ENCODE assay signal across 8 cellular contexts in the genomic region with DNA sequence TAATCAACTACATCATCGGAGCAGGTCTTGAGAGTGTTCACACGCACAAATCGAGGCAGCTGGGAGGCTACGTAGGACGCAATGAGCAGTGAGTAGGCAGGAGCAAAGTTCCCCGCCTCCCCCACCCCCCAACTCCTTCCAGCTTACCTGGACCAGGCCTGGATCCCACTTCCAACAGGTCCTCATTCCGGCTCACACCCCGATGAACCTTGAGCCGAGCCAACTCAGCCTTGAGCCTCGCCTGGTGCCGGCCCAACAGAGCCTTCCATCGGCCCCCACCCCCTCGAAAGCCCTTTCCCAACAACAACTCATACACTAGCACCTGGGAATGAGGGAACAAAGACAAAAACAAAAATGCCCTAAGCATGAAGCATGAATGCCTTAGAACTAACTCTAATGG. TPM values are rescaled to one million over a fixed set of nuclear protein-coding genes. Genes with fewer than 3 reads are reported as not detected.
DNase-seq lines count a peak whose midpoint lies in the region; ATAC-seq and TF ChIP-seq lines count a peak whose summit lies in the region.

No MANE protein-coding gene starts in this region.

- DNase-seq in CD4-positive, alpha-beta T cell: no peak
- DNase-seq in IMR-90 (no peak), SK-N-DZ (ENCODE audit: low spot score) (no peak), GM10266 (ENCODE audit: extremely low spot score) (no peak), cerebellar cortex (ENCODE audit: low spot score) (no peak)
- no peak for DNase-seq in activated CD4-positive, CD25-positive, alpha-beta regulatory T cell (lab: John Stamatoyannopoulos, UW)

- POLR2A ChIA-PET in CD4-positive, alpha-beta T cell (lab: Charles Lee): no interaction called here
- POLR2A ChIA-PET in IMR-90 (lab: Charles Lee; ENCODE audit: unreplicated experiment): no interaction called here

- H3K9ac ChIP-seq in IMR-90 (ENCODE audit: low read depth, low read length): no peak overlapping the region

- H3K36me3 Mint-ChIP-seq in CD4-positive, alpha-beta T cell (ENCODE audit: low read depth): peaks cover 51% of the 10 kb centered on the region
- H3K36me3 Mint-ChIP-seq in brain: peaks cover 8% of the 10 kb centered on the region
- peaks cover 17% of the 10 kb centered on the region for H3K36me3 Mint-ChIP-seq in nephron (ENCODE audit: low read depth)

- no peak overlapping the region for H2BK5ac ChIP-seq in IMR-90 (ENCODE audit: low read depth, low read length, poor library complexity, severe bottlenecking)

- intact Hi-C loops in CD4-positive, alpha-beta T cell (cut with DNase I, micrococcal nuclease): no loop called here
- intact Hi-C loops in IMR-90 (cut with micrococcal nuclease): no loop called here

- H2BK15ac ChIP-seq in IMR-90 (ENCODE audit: low read depth, low read length): no peak overlapping the region

- H3K36me3 ChIP-seq in IMR-90 (ENCODE audit: control insufficient read depth, insufficient read depth, low read length): peaks cover 26% of the 10 kb centered on the region

- dilution Hi-C loops in IMR-90 (cut with HindIII; ENCODE audit: low sequenced_read_pairs, unreplicated experiment): no loop called here

- H3K9me3 ChIP-seq in CD4-positive, alpha-beta T cell (ENCODE audit: control insufficient read depth, low read length): no peaks in the 10 kb centered on the region
- H3K9me3 ChIP-seq in IMR-90 (ENCODE audit: control insufficient read depth, insufficient read depth, low read length): no peaks in the 10 kb centered on the region

- H4K5ac ChIP-seq in IMR-90 (ENCODE audit: low read depth, low read length): no peak overlapping the region

- H2AFZ ChIP-seq in IMR-90 (replicated peaks; ENCODE audit: low read length, poor library complexity): no peak overlapping the region

- no peaks in the 10 kb centered on the region for H3K27me3 Mint-ChIP-seq in CD4-positive, alpha-beta T cell
- H3K27me3 Mint-ChIP-seq in brain (peaks cover 7% of the 10 kb centered on the region), nephron (ENCODE audit: low read depth) (no peaks in the 10 kb centered on the region)

- H3K4ac ChIP-seq in IMR-90 (ENCODE audit: low read depth, low read length): no peak overlapping the region

- no peak overlapping the region for H3K18ac ChIP-seq in IMR-90 (ENCODE audit: low read depth, low read length)

- TF ChIP-seq POLR2A in IMR-90 (IDR thresholded peaks at IDR 0.05; ENCODE audit: low read depth, low read length): no peak

- peaks cover 9% of the 10 kb centered on the region; the same call in 1 of the 2 replicates for H3K9me1 ChIP-seq in IMR-90 (ENCODE audit: insufficient read depth, low read length)

- H3K4me1 ChIP-seq in IMR-90 (ENCODE audit: control insufficient read depth, insufficient read depth, low read length): peaks cover 3% of the 10 kb centered on the region; the same call in 1 of the 2 replicates

- CTCF ChIA-PET in CD4-positive, alpha-beta T cell (lab: Charles Lee): no interaction called here
- CTCF ChIA-PET in IMR-90 (lab: Yijun Ruan, JAX): no interaction called here

- H3K9me3 Mint-ChIP-seq in CD4-positive, alpha-beta T cell: no peaks in the 10 kb centered on the region
- peaks cover 0 to 3% (median 0%) of the 10 kb centered on the region in 5 experiments for H3K9me3 Mint-ChIP-seq in brain
- no peaks in the 10 kb centered on the region for H3K9me3 Mint-ChIP-seq in nephron

- no peaks in the 10 kb centered on the region for H4K20me1 ChIP-seq in IMR-90 (ENCODE audit: insufficient read depth, low read length)

- WGBS in IMR-90 (ENCODE audit: extremely low coverage in 2 of 2, insufficient read length in 1 of 2), 2 experiments: 91% methylated on average over 7 of the region's 13 CpGs; no CpG with 5 or more reads in 1 of the 2 experiments

- H3K4me3 Mint-ChIP-seq in CD4-positive, alpha-beta T cell: peak overlapping the region; percentile 98
- H3K4me3 Mint-ChIP-seq in brain (peak overlapping the region; percentile 83 to 95 (median 92)), nephron (peak overlapping the region; percentile 92 to 97 (median 93))

- no peak overlapping the region for H2AK9ac ChIP-seq in IMR-90 (replicated peaks; ENCODE audit: low read depth, low read length, poor library complexity)

- H3K27ac ChIP-seq in CD4-positive, alpha-beta T cell (ENCODE audit: low read depth, low read length): no peak overlapping the region
- H3K27ac ChIP-seq in IMR-90 (ENCODE audit: insufficient read depth, low read length): no peak overlapping the region

- BruUV-seq in IMR-90 (replicated peaks; lab: Mats Ljungman, UMichigan): no TSS peak

- ATAC-seq in CD4-positive, alpha-beta T cell (ENCODE audit: poor library complexity): no peak
- no peak for ATAC-seq in IMR-90 (ENCODE audit: low read depth)

- TF ChIP-seq RAD21 in IMR-90 (IDR thresholded peaks at IDR 0.05; ENCODE audit: low read length): no peak

- no peak overlapping the region; a peak in 1 of 4 replicates for H4K8ac ChIP-seq in IMR-90 (ENCODE audit: low read depth in 2 of 2, low read length in 2 of 2)

- TF ChIP-seq CTCF in CD4-positive, alpha-beta T cell (IDR thresholded peaks at IDR 0.05): no peak
- TF ChIP-seq CTCF in IMR-90 (conservative IDR thresholded peaks at IDR 0.05; ENCODE audit: low read depth, low read length) (no peak), brain (conservative IDR thresholded peaks at IDR 0.05) (no peak), nephron (IDR thresholded peaks at IDR 0.05; ENCODE audit: unreplicated experiment in 3 of 3) (no peak), GM10266 (IDR thresholded peaks at IDR 0.05; ENCODE audit: control insufficient read depth, insufficient read depth, low read depth, missing control alignments) (no peak)

- H3K27ac Mint-ChIP-seq in CD4-positive, alpha-beta T cell: peak overlapping the region; percentile 79
- peak overlapping the region in 3 of 5 experiments; percentile 9 to 95 (median 76) for H3K27ac Mint-ChIP-seq in brain
- no peak overlapping the region for H3K27ac Mint-ChIP-seq in nephron

- no peak overlapping the region for H4K91ac ChIP-seq in IMR-90 (ENCODE audit: insufficient read depth, low read depth, low read length)

- H3K4me3 ChIP-seq in IMR-90 (ENCODE audit: insufficient read depth, low read depth, low read length): no peak overlapping the region

- H3K56ac ChIP-seq in IMR-90 (ENCODE audit: extremely low read depth, insufficient read depth, low read length): no peak overlapping the region

- no peaks in the 10 kb centered on the region for H3K27me3 ChIP-seq in CD4-positive, alpha-beta T cell (ENCODE audit: control insufficient read depth, insufficient read depth, low read length)
- no peaks in the 10 kb centered on the region for H3K27me3 ChIP-seq in IMR-90 (ENCODE audit: control insufficient read depth, insufficient read depth, low read length)

- no peak overlapping the region for H2AK5ac ChIP-seq in IMR-90 (ENCODE audit: low read depth, low read length)

- H3K4me2 ChIP-seq in IMR-90 (ENCODE audit: low read depth, low read length): peak overlapping the region; percentile 76; the same call in 1 of the 2 replicates

- no peak overlapping the region for H3K23ac ChIP-seq in IMR-90 (ENCODE audit: low read depth, low read length)

- no peak overlapping the region for H2BK120ac ChIP-seq in IMR-90 (ENCODE audit: low read depth, low read length)

- no peak overlapping the region for H3K14ac ChIP-seq in IMR-90 (replicated peaks; ENCODE audit: low read depth, low read length)

- H2BK20ac ChIP-seq in IMR-90 (ENCODE audit: low read depth, low read length): no peak overlapping the region

- in situ Hi-C loops in IMR-90 (cut with MboI; ENCODE audit: low sequenced_read_pairs): no loop called here

- peaks cover 37% of the 10 kb centered on the region for H3K4me1 Mint-ChIP-seq in CD4-positive, alpha-beta T cell (ENCODE audit: low read depth)
- H3K4me1 Mint-ChIP-seq in brain (peaks cover 14% of the 10 kb centered on the region), nephron (peaks cover 11% of the 10 kb centered on the region)

- H3K79me1 ChIP-seq in IMR-90 (ENCODE audit: low read depth in 1 of 2, low read length in 2 of 2): peaks cover 13 to 32% of the 10 kb centered on the region in 2 experiments

TF ChIP-seq in IMR-90, 13 proteins besides CTCF, POLR2A, EP300 and RAD21 (continues in another document):
- TF ChIP-seq RFX5 (IDR thresholded peaks at IDR 0.05; ENCODE audit: low read depth, low read length) (no peak), MAFK (IDR thresholded peaks at IDR 0.05; ENCODE audit: low read depth, low read length) (no peak), SMC3 (IDR thresholded peaks at IDR 0.05; ENCODE audit: low read depth, low read length) (no peak), CHD1 (IDR thresholded peaks at IDR 0.05; ENCODE audit: low read depth, low read length) (no peak), NFE2L2 (IDR thresholded peaks at IDR 0.05; ENCODE audit: low read depth, low read length) (no peak), MAZ (IDR thresholded peaks at IDR 0.05; ENCODE audit: borderline replicate concordance, low read depth, low read length) (no peak)

RNA-seq across cellular contexts. Expression of a gene that starts 1.2 kb away (rescaled TPM):
- total RNA-seq in CD4-positive, alpha-beta T cell: 10 to 100 TPM; 31.2 to 32.6 TPM
- 10.0 and 11.4 TPM in 2 replicates for total RNA-seq in IMR-90 (2012; rRNA removed)
- polyA plus RNA-seq in IMR-90 (2012; rRNA removed) (17.7 and 21.0 TPM in 2 replicates), brain (ENCODE audit: insufficient read depth, low read depth, low replicate concordance) (53.7 TPM)
- polyA plus RNA-seq in IMR-90 (2012; cell fraction: cytosol; rRNA removed): 14.2 and 19.7 TPM in 2 replicates
- polyA plus RNA-seq in IMR-90 (2012; cell fraction: nucleus; rRNA removed; ENCODE audit: low replicate concordance): 31.9 and 59.9 TPM in 2 replicates
- 92.1 and 111 TPM in 2 replicates for polyA plus RNA-seq in SK-N-DZ (2014; cell fraction: cytosol; rRNA removed)
- 140 and 142 TPM in 2 replicates for polyA plus RNA-seq in SK-N-DZ (2014; cell fraction: nucleus; rRNA removed)

RNA-seq across cellular contexts. Expression of a gene that starts 20.4 kb away (rescaled TPM):
- total RNA-seq in CD4-positive, alpha-beta T cell: under 1 TPM in 1 of 2 experiments, not detected in 1; 0.17 TPM
- not detected in 2 replicates for total RNA-seq in IMR-90 (2012; rRNA removed)
- polyA plus RNA-seq in IMR-90 (2012; rRNA removed) (not detected in 2 replicates), brain (ENCODE audit: insufficient read depth, low read depth, low replicate concordance) (0.34 TPM)
- polyA plus RNA-seq in IMR-90 (2012; cell fraction: cytosol; rRNA removed): not detected in 2 replicates
- polyA plus RNA-seq in IMR-90 (2012; cell fraction: nucleus; rRNA removed; ENCODE audit: low replicate concordance): not detected in 2 replicates
- polyA plus RNA-seq in SK-N-DZ (2014; cell fraction: cytosol; rRNA removed): not detected in 2 replicates
- not detected in 2 replicates for polyA plus RNA-seq in SK-N-DZ (2014; cell fraction: nucleus; rRNA removed)

RNA-seq across cellular contexts. Expression of a gene that starts 20.5 kb away (rescaled TPM):
- total RNA-seq in CD4-positive, alpha-beta T cell: not detected
- total RNA-seq in IMR-90 (2012; rRNA removed): not detected in 2 replicates
- polyA plus RNA-seq in IMR-90 (2012; rRNA removed) (not detected in 2 replicates), brain (ENCODE audit: insufficient read depth, low read depth, low replicate concordance) (not detected)
- polyA plus RNA-seq in IMR-90 (2012; cell fraction: cytosol; rRNA removed): not detected in 2 replicates
- polyA plus RNA-seq in IMR-90 (2012; cell fraction: nucleus; rRNA removed; ENCODE audit: low replicate concordance): not detected in 2 replicates
- polyA plus RNA-seq in SK-N-DZ (2014; cell fraction: cytosol; rRNA removed): not detected in 2 replicates
- polyA plus RNA-seq in SK-N-DZ (2014; cell fraction: nucleus; rRNA removed): not detected in 2 replicates

Comparison
In these comparisons a context has a peak if more than half of its experiments do, and no peak if none do; other contexts are left out.
1. H3K27ac Mint-ChIP-seq: peak in CD4-positive, alpha-beta T cell (single experiment) and brain (3 of 5); none in nephron (0 of 3).
2. Peak in every context shown above with its lines, with median percentiles within 50 percentile points of each other: H3K4me3 Mint-ChIP-seq.